In genomic region chr11:64553554-64554201, GRCh38 we compare ENCODE assay signal across 8 cellular contexts. TPM values are rescaled to one million over a fixed set of nuclear protein-coding genes. Genes with fewer than 3 reads are reported as not detected.
A peak's percentile ranks its signal among the peaks of the same experiment; 100 is the strongest.
DNase-seq lines count a peak whose midpoint lies in the region; ATAC-seq, FAIRE-seq and TF ChIP-seq lines count a peak whose summit lies in the region.

No MANE protein-coding gene starts in this region.

- CTCF ChIA-PET in HepG2 (lab: Yijun Ruan, JAX; ENCODE audit: low intra/inter-chr PET ratio, low total read pairs), result interaction anchor here (1.2 to 1.5 kb wide), 3 partner anchors 13 to 135 kb away, joined by 3 to 6 read pairs (median 4); no protein-coding TSS in a partner anchor

- intact Hi-C loops in colonic mucosa (cut with DNase I), result loop anchor here (1.0 kb wide), 1 partner anchor 100 kb away; no protein-coding TSS in a partner anchor
- intact Hi-C loops in HepG2 (cut with micrococcal nuclease; ENCODE audit: unreplicated experiment), result loop anchor here (1.0 kb wide), 2 partner anchors 96 to 100 kb away; no protein-coding TSS in a partner anchor

- TF ChIP-seq RAD21 in HepG2 (CRISPR knock-in tag; IDR thresholded peaks at IDR 0.05), result peak; percentile 87

- 25% methylated on average over 5 of the region's 13 CpGs for WGBS in HepG2 (ENCODE audit: low lambda C conversion rate)

- no TSS peak for BruUV-seq in HepG2 (replicated peaks; lab: Mats Ljungman, UMichigan)

- TF ChIP-seq CTCF in Loucy (conservative IDR thresholded peaks at IDR 0.05; ENCODE audit: low read length), result peak; percentile 99
- peak; percentile 99 for TF ChIP-seq CTCF in colonic mucosa (IDR thresholded peaks at IDR 0.05)
- peak; percentile 91 for TF ChIP-seq CTCF in HepG2 (CRISPR knock-in tag; IDR thresholded peaks at IDR 0.05)

- no peaks in the 10 kb centered on the region for H3K79me2 ChIP-seq in Loucy (ENCODE audit: insufficient read depth, low read length)
- no peaks in the 10 kb centered on the region for H3K79me2 ChIP-seq in HepG2 (ENCODE audit: insufficient read depth, low read length)

- TF ChIP-seq EP300 in HepG2 (IDR thresholded peaks at IDR 0.05; ENCODE audit: low read depth in 2 of 2, low read length in 2 of 2) (no peak), HepG2 (CRISPR knock-in tag; IDR thresholded peaks at IDR 0.05; ENCODE audit: borderline replicate concordance) (no peak)

- FAIRE-seq in HepG2 (lab: Jason Lieb, UNC), result peak; percentile 72

- no peak for TF ChIP-seq POLR2A in HepG2 (IDR thresholded peaks at IDR 0.05; ENCODE audit: insufficient read depth in 1 of 2, low read depth in 2 of 2, low read length in 2 of 2)

- H3K4me1 ChIP-seq in Loucy (ENCODE audit: insufficient read depth, low read length, poor library complexity, severe bottlenecking), result peaks cover 25% of the 10 kb centered on the region
- no peaks in the 10 kb centered on the region for H3K4me1 ChIP-seq in colonic mucosa
- H3K4me1 ChIP-seq in HepG2 (ENCODE audit: insufficient read depth, low read length), result peaks cover 39% of the 10 kb centered on the region

- H3K9me3 ChIP-seq in Loucy (ENCODE audit: insufficient read depth, low read depth, low read length) (no peaks in the 10 kb centered on the region), colonic mucosa (no peaks in the 10 kb centered on the region), HepG2 (ENCODE audit: low read length) (0 out of 2 replicates have a peak, but pooled peaks cover 3% of the 10 kb centered on the region)

- no peaks in the 10 kb centered on the region for H3K27me3 ChIP-seq in Loucy (ENCODE audit: insufficient read depth, low read length, poor library complexity, severe bottlenecking)
- no peaks in the 10 kb centered on the region for H3K27me3 ChIP-seq in colonic mucosa
- peaks cover 0 to 10% of the 10 kb centered on the region in 2 experiments; a peak in 2 of 5 replicates for H3K27me3 ChIP-seq in HepG2 (ENCODE audit: control insufficient read depth in 1 of 2, insufficient read depth in 2 of 2, low read length in 2 of 2)

- H3K4me3 ChIP-seq in Loucy (ENCODE audit: low read length, poor library complexity, severe bottlenecking), result no peak overlapping the region
- H3K4me3 ChIP-seq in colonic mucosa, result no peak overlapping the region
- H3K4me3 ChIP-seq in HepG2 (replicated peaks in 1 of 3; ENCODE audit: insufficient read depth in 1 of 3, low read depth in 2 of 3, low read length in 3 of 3), result no peak overlapping the region

- peak overlapping the region; percentile 39; the same call in 1 of the 2 replicates for H2AFZ ChIP-seq in Loucy (ENCODE audit: low read length)
- H2AFZ ChIP-seq in HepG2 (ENCODE audit: low read length), result no peak overlapping the region

- DNase-seq in ELF-1 (ENCODE audit: low read depth, low spot score) (peak; percentile 90), colonic mucosa (peak; percentile 66), HepG2 (ENCODE audit: low spot score) (peak; percentile 39)
- peak; percentile 36 to 50 for DNase-seq in activated CD4-positive, alpha-beta T cell treated with anti-CD3 and anti-CD28 coated beads for 4 hours
- peak; percentile 10 to 48 (median 21) for DNase-seq in stimulated activated CD4-positive, alpha-beta T cell treated with anti-CD3 and anti-CD28 coated beads, TNF-alpha, amount 100 ng/mL, for 24 hours (ENCODE audit: low read depth in 3 of 3)

- ATAC-seq in HepG2 (peak; percentile 49), GM19035 (IDR thresholded peaks at IDR 0.05; ENCODE audit: unreplicated experiment) (no peak), GM21619 (IDR thresholded peaks at IDR 0.05; ENCODE audit: unreplicated experiment) (no peak)

- POLR2A ChIA-PET in HepG2 (lab: Yijun Ruan, JAX), result no interaction called here

- H3K9me2 ChIP-seq in Loucy (replicated peaks; ENCODE audit: low read depth, low read length), result no peaks in the 10 kb centered on the region

- H4K20me1 ChIP-seq in Loucy (ENCODE audit: insufficient read depth, low read length, poor library complexity, severe bottlenecking) (no peaks in the 10 kb centered on the region), HepG2 (ENCODE audit: insufficient read depth, low read length) (no peaks in the 10 kb centered on the region)

- in situ Hi-C loops in HepG2 (cut with HindIII; ENCODE audit: extremely low pct_ligation_motif_present, low pct_unique_long_range_greater_than_20kb), result no loop called here

- H3K36me3 ChIP-seq in Loucy (ENCODE audit: insufficient read depth, low read length) (no peaks in the 10 kb centered on the region), colonic mucosa (no peaks in the 10 kb centered on the region), HepG2 (replicated peaks in 1 of 2; ENCODE audit: control insufficient read depth in 1 of 2, insufficient read depth in 2 of 2, low read length in 2 of 2) (no peaks in the 10 kb centered on the region)

- H3K4me2 ChIP-seq in Loucy (ENCODE audit: low read depth, low read length, poor library complexity, severe bottlenecking) (no peak overlapping the region), HepG2 (ENCODE audit: low read depth, low read length) (peak overlapping the region; percentile 40)

- no peak overlapping the region for H3K27ac ChIP-seq in colonic mucosa
- no peak overlapping the region for H3K27ac ChIP-seq in HepG2 (ENCODE audit: extremely low read length, insufficient read depth, low read length)

- peak overlapping the region; percentile 40 for H3K9ac ChIP-seq in Loucy (ENCODE audit: low read depth, low read length, poor library complexity, severe bottlenecking)
- H3K9ac ChIP-seq in colonic mucosa (ENCODE audit: low read depth in 2 of 2, low read length in 2 of 2), result no peak overlapping the region
- no peak overlapping the region for H3K9ac ChIP-seq in HepG2 (ENCODE audit: insufficient read depth, low read depth, low read length)

- no peaks in the 10 kb centered on the region for H3F3A ChIP-seq in Loucy (ENCODE audit: low read depth)

TF ChIP-seq in HepG2, 621 proteins besides CTCF, POLR2A, EP300 and RAD21 (continues in another document):
- TF ChIP-seq ZMAT5 (CRISPR knock-in tag; IDR thresholded peaks at IDR 0.05; ENCODE audit: borderline replicate concordance, low read depth) (no peak), MED8 (CRISPR knock-in tag; IDR thresholded peaks at IDR 0.05; ENCODE audit: insufficient replicate concordance) (no peak), KMT2B (CRISPR knock-in tag; IDR thresholded peaks at IDR 0.05) (no peak), THAP11 (CRISPR knock-in tag; IDR thresholded peaks at IDR 0.05) (0 out of 2 replicates have a peak, but pooled peaks have one; percentile 42), KDM2A (CRISPR knock-in tag; IDR thresholded peaks at IDR 0.05; ENCODE audit: borderline replicate concordance, low read depth) (no peak; the same call in 1 of the 2 replicates)

RNA-seq across cellular contexts. Expression of gene SLC22A11, which starts 2.1 kb away (rescaled TPM):
- total RNA-seq in colonic mucosa, result not detected
- 0.10 and 0.51 TPM in 2 replicates for total RNA-seq in HepG2 (2016; rRNA removed; fragmentation: Illumina TruSeq; extraction: Trizol)
- total RNA-seq in HepG2 (2016; cell fraction: cytosol; rRNA removed; fragmentation: Illumina TruSeq; extraction: Trizol; ENCODE audit: low read depth), result 0.18 TPM in 1 of 2 replicates, not detected in the other
- total RNA-seq in HepG2 (2016; cell fraction: insoluble cytoplasmic fraction; rRNA removed; fragmentation: Illumina TruSeq; extraction: Trizol), result 0.18 and 0.41 TPM in 2 replicates
- total RNA-seq in HepG2 (2016; cell fraction: membrane; rRNA removed; fragmentation: Illumina TruSeq; extraction: Trizol), result 0.12 and 0.24 TPM in 2 replicates
- total RNA-seq in HepG2 (2016; cell fraction: nucleus; rRNA removed; fragmentation: Illumina TruSeq; extraction: Trizol), result 0.75 and 0.91 TPM in 2 replicates
- 1.1 and 1.9 TPM in 2 replicates for polyA plus RNA-seq in HepG2 (2011; rRNA removed)
- polyA plus RNA-seq in HepG2 (2011; cell fraction: cytosol; rRNA removed), result 0.68 and 1.0 TPM in 2 replicates
- polyA plus RNA-seq in HepG2 (2011; cell fraction: nucleus; rRNA removed), result 5.3 and 5.4 TPM in 2 replicates
- polyA plus RNA-seq in HepG2 (2012), result 1.0 and 1.1 TPM in 2 replicates
- 0.09 and 0.10 TPM in 2 replicates for polyA plus RNA-seq in HepG2 (2016; cell fraction: cytosol; fragmentation: Illumina TruSeq; extraction: Trizol; ENCODE audit: low read depth)
- polyA plus RNA-seq in HepG2 (2016; cell fraction: insoluble cytoplasmic fraction; fragmentation: Illumina TruSeq; extraction: Trizol; ENCODE audit: low read depth), result 0.23 and 0.35 TPM in 2 replicates
- 0.21 TPM in 1 of 2 replicates, not detected in the other for polyA plus RNA-seq in HepG2 (2016; cell fraction: membrane; fragmentation: Illumina TruSeq; extraction: Trizol; ENCODE audit: low read depth)
- polyA plus RNA-seq in HepG2 (2016; cell fraction: nucleus; fragmentation: Illumina TruSeq; extraction: Trizol; ENCODE audit: insufficient read depth, low read depth), result 1.9 TPM in 2 replicates
- polyA minus RNA-seq in HepG2 (2011; rRNA and poly(A)+ RNA removed; ENCODE audit: low replicate concordance), result 1.6 TPM in 1 of 2 replicates, not detected in the other
- polyA minus RNA-seq in HepG2 (2011; cell fraction: cytosol; rRNA and poly(A)+ RNA removed), result 0.40 and 0.44 TPM in 2 replicates
- polyA minus RNA-seq in HepG2 (2011; cell fraction: nucleus; rRNA and poly(A)+ RNA removed), result 0.37 and 1.5 TPM in 2 replicates

RNA-seq across cellular contexts. Expression of gene SLC22A12, which starts 37.3 kb away (rescaled TPM):
- total RNA-seq in colonic mucosa (not detected), HepG2 (2016; rRNA removed; fragmentation: Illumina TruSeq; extraction: Trizol) (not detected in 2 replicates)
- total RNA-seq in HepG2 (2016; cell fraction: cytosol; rRNA removed; fragmentation: Illumina TruSeq; extraction: Trizol; ENCODE audit: low read depth), result not detected in 2 replicates
- not detected in 2 replicates for total RNA-seq in HepG2 (2016; cell fraction: insoluble cytoplasmic fraction; rRNA removed; fragmentation: Illumina TruSeq; extraction: Trizol)
- not detected in 2 replicates for total RNA-seq in HepG2 (2016; cell fraction: membrane; rRNA removed; fragmentation: Illumina TruSeq; extraction: Trizol)
- total RNA-seq in HepG2 (2016; cell fraction: nucleus; rRNA removed; fragmentation: Illumina TruSeq; extraction: Trizol), result not detected in 2 replicates
- polyA plus RNA-seq in HepG2 (2011; rRNA removed), result not detected in 2 replicates
- polyA plus RNA-seq in HepG2 (2011; cell fraction: cytosol; rRNA removed), result not detected in 2 replicates
- not detected in 2 replicates for polyA plus RNA-seq in HepG2 (2011; cell fraction: nucleus; rRNA removed)
- not detected in 2 replicates for polyA plus RNA-seq in HepG2 (2012)
- not detected in 2 replicates for polyA plus RNA-seq in HepG2 (2016; cell fraction: cytosol; fragmentation: Illumina TruSeq; extraction: Trizol; ENCODE audit: low read depth)
- polyA plus RNA-seq in HepG2 (2016; cell fraction: insoluble cytoplasmic fraction; fragmentation: Illumina TruSeq; extraction: Trizol; ENCODE audit: low read depth), result not detected in 2 replicates
- polyA plus RNA-seq in HepG2 (2016; cell fraction: membrane; fragmentation: Illumina TruSeq; extraction: Trizol; ENCODE audit: low read depth), result not detected in 2 replicates
- polyA plus RNA-seq in HepG2 (2016; cell fraction: nucleus; fragmentation: Illumina TruSeq; extraction: Trizol; ENCODE audit: insufficient read depth, low read depth), result not detected in 2 replicates
- not detected in 2 replicates for polyA minus RNA-seq in HepG2 (2011; rRNA and poly(A)+ RNA removed; ENCODE audit: low replicate concordance)
- not detected in 2 replicates for polyA minus RNA-seq in HepG2 (2011; cell fraction: cytosol; rRNA and poly(A)+ RNA removed)
- polyA minus RNA-seq in HepG2 (2011; cell fraction: nucleus; rRNA and poly(A)+ RNA removed), result not detected in 2 replicates

Comparison
In these comparisons a context has a peak if more than half of its experiments do, and no peak if none do; other contexts are left out.
1. DNase-seq: peak in every context shown above with its lines; median percentile 90 in ELF-1; 66 in colonic mucosa; 43 in activated CD4-positive, alpha-beta T cell treated with anti-CD3 and anti-CD28 coated beads for 4 hours; 39 in HepG2; 21 in stimulated activated CD4-positive, alpha-beta T cell treated with anti-CD3 and anti-CD28 coated beads, TNF-alpha, amount 100 ng/mL, for 24 hours.